In genomic region chr15:78322243-78322642, GRCh38 we compare ENCODE assay signal across 12 cellular contexts. TPM values are rescaled to one million over a fixed set of nuclear protein-coding genes. Genes with fewer than 3 reads are reported as not detected.
DNase-seq lines count a peak whose midpoint lies in the region; ATAC-seq, FAIRE-seq and TF ChIP-seq lines count a peak whose summit lies in the region.
"Had no signal": no experiment of that assay in that cellular context is flagged by ENCODE, and none has a peak within 500 bp of the region (broad histone marks: within the 10 kb centered on the region; RNA-seq: fewer than 3 reads in every experiment).

No MANE protein-coding gene starts in this region.

- FAIRE-seq in HepG2 (lab: Jason Lieb, UNC) = no peak
- FAIRE-seq in small intestine (lab: Jason Lieb, UNC) = no peak

- no peaks in the 10 kb centered on the region for H3K79me2 ChIP-seq in HepG2 (ENCODE audit: insufficient read depth, low read length)

- intact Hi-C loops in HepG2 (cut with micrococcal nuclease; ENCODE audit: unreplicated experiment) = no loop called here
- intact Hi-C loops in activated CD4-positive, alpha-beta T cell treated with anti-CD3 and anti-CD28 coated beads, Interleukin-2, amount 10 ng/mL, durations not matched to agents 24 days and 14 days (cut with micrococcal nuclease) = no loop called here

- no peaks in the 10 kb centered on the region for H3K4me1 Mint-ChIP-seq in activated CD4-positive, alpha-beta T cell treated with anti-CD3 and anti-CD28 coated beads, Interleukin-2, amount 10 ng/mL, durations not matched to agents 24 days and 14 days
- H3K4me1 Mint-ChIP-seq: central memory CD8-positive, alpha-beta T cell had no signal

- no peaks in the 10 kb centered on the region for H3K9me3 Mint-ChIP-seq in activated CD4-positive, alpha-beta T cell treated with anti-CD3 and anti-CD28 coated beads, Interleukin-2, amount 10 ng/mL, durations not matched to agents 24 days and 14 days
- H3K9me3 Mint-ChIP-seq: central memory CD8-positive, alpha-beta T cell had no signal

- no TSS peak for BruUV-seq in HepG2 (replicated peaks; lab: Mats Ljungman, UMichigan)

- no peak for TF ChIP-seq EP300 in HepG2 (IDR thresholded peaks at IDR 0.05; ENCODE audit: low read depth in 2 of 2, low read length in 2 of 2)
- no peak for TF ChIP-seq EP300 in HepG2 (CRISPR knock-in tag; IDR thresholded peaks at IDR 0.05; ENCODE audit: borderline replicate concordance)

- H3K4me1 ChIP-seq in HUES64 (ENCODE audit: insufficient read depth, low read length) (peaks cover 19% of the 10 kb centered on the region), adipocyte (ENCODE audit: control insufficient read depth, insufficient read depth, low read length) (peaks cover 15% of the 10 kb centered on the region), HepG2 (ENCODE audit: insufficient read depth, low read length) (0 out of 2 replicates have a peak, but pooled peaks cover 6% of the 10 kb centered on the region), small intestine (ENCODE audit: control insufficient read depth in 2 of 2, insufficient read depth in 1 of 2, low read depth in 1 of 2, low read length in 1 of 2) (no peaks in the 10 kb centered on the region)

- CTCF ChIA-PET in AG04450 (lab: Charles Lee) (interaction anchor here (0.7 kb wide), 1 partner anchor 82 kb away, joined by 3 read pairs; no protein-coding TSS in a partner anchor), HepG2 (lab: Yijun Ruan, JAX; ENCODE audit: low intra/inter-chr PET ratio, low total read pairs) (no interaction called here)

- no peak for TF ChIP-seq RAD21 in HepG2 (CRISPR knock-in tag; IDR thresholded peaks at IDR 0.05)

- H2AFZ ChIP-seq in HepG2 (ENCODE audit: low read length) = no peak overlapping the region

- H3K27ac Mint-ChIP-seq in activated CD4-positive, alpha-beta T cell treated with anti-CD3 and anti-CD28 coated beads, Interleukin-2, amount 10 ng/mL, durations not matched to agents 24 days and 14 days = no peak overlapping the region

- whole genome bisulfite sequencing in HUES64 = 11% methylated on average over 14 of the region's 15 CpGs
- 0% methylated on average over 2 of the region's 15 CpGs for WGBS in HepG2 (ENCODE audit: low lambda C conversion rate)
- WGBS in small intestine, 3 donors = 65 to 80% (median 76%) methylated on average over 15 of the region's 15 CpGs

- POLR2A ChIA-PET in AG04450 (lab: Yijun Ruan, JAX) = no interaction called here
- POLR2A ChIA-PET in HepG2 (lab: Yijun Ruan, JAX) = interaction anchor here (1.4 kb wide), 1 partner anchor 116 kb away, joined by 4 read pairs; the partner anchor contains the start of gene IREB2

- no peak overlapping the region for H3K4me3 Mint-ChIP-seq in activated CD4-positive, alpha-beta T cell treated with anti-CD3 and anti-CD28 coated beads, Interleukin-2, amount 10 ng/mL, durations not matched to agents 24 days and 14 days
- H3K4me3 Mint-ChIP-seq: central memory CD8-positive, alpha-beta T cell had no signal

- H3K36me3 ChIP-seq in HUES64 (ENCODE audit: insufficient read depth, low read length) = no peaks in the 10 kb centered on the region
- H3K36me3 ChIP-seq in adipocyte (ENCODE audit: control insufficient read depth, insufficient read depth, low read length, severe bottlenecking) = no peaks in the 10 kb centered on the region
- H3K36me3 ChIP-seq in HepG2 (replicated peaks in 1 of 2; ENCODE audit: control insufficient read depth in 1 of 2, insufficient read depth in 2 of 2, low read length in 2 of 2) = no peaks in the 10 kb centered on the region
- no peaks in the 10 kb centered on the region for H3K36me3 ChIP-seq in small intestine (ENCODE audit: control insufficient read depth in 2 of 2, insufficient read depth in 2 of 2, low read length in 2 of 2)
- H3K36me3 ChIP-seq: BLaER1 treated with 17β-estradiol and CSF1 and Interleukin-3, amounts not matched to agents 10 nM and 100 nM; MG63 had no signal

- no peak for ATAC-seq in HepG2

- no peaks in the 10 kb centered on the region for H3K9me3 ChIP-seq in AG04450 (ENCODE audit: control insufficient read depth, insufficient read depth, low read length)
- H3K9me3 ChIP-seq in HUES64 (ENCODE audit: insufficient read depth, low read depth, low read length) = no peaks in the 10 kb centered on the region
- no peaks in the 10 kb centered on the region for H3K9me3 ChIP-seq in adipocyte (ENCODE audit: control insufficient read depth, low read length)
- no peaks in the 10 kb centered on the region for H3K9me3 ChIP-seq in HepG2 (ENCODE audit: low read length)
- H3K9me3 ChIP-seq in small intestine (ENCODE audit: control insufficient read depth, low read depth) = no peaks in the 10 kb centered on the region
- H3K9me3 ChIP-seq: BLaER1 treated with 17β-estradiol and CSF1 and Interleukin-3, amounts not matched to agents 10 nM and 100 nM; MG63 had no signal

- in situ Hi-C loops in HepG2 (cut with HindIII; ENCODE audit: extremely low pct_ligation_motif_present, low pct_unique_long_range_greater_than_20kb) = no loop called here

- H3K36me3 Mint-ChIP-seq in activated CD4-positive, alpha-beta T cell treated with anti-CD3 and anti-CD28 coated beads, Interleukin-2, amount 10 ng/mL, durations not matched to agents 24 days and 14 days (ENCODE audit: low read depth) = no peaks in the 10 kb centered on the region

- H3K27me3 Mint-ChIP-seq in activated CD4-positive, alpha-beta T cell treated with anti-CD3 and anti-CD28 coated beads, Interleukin-2, amount 10 ng/mL, durations not matched to agents 24 days and 14 days = peaks cover 10% of the 10 kb centered on the region
- H3K27me3 Mint-ChIP-seq: central memory CD8-positive, alpha-beta T cell had no signal

- H3K27ac ChIP-seq in AG04450 (ENCODE audit: low read depth, low read length) (peak overlapping the region; percentile 21), HUES64 (ENCODE audit: low read depth, low read length) (peak overlapping the region; percentile 82; the same call in 1 of the 2 replicates), HepG2 (ENCODE audit: extremely low read length, insufficient read depth, low read length) (no peak overlapping the region), small intestine (ENCODE audit: low read depth in 1 of 2, low read length in 1 of 2) (no peak overlapping the region)
- H3K27ac ChIP-seq: BLaER1 treated with 17β-estradiol and CSF1 and Interleukin-3, amounts not matched to agents 10 nM and 100 nM had no signal

- H3K4me3 ChIP-seq in AG04450 (ENCODE audit: low read depth, low read length) (no peak overlapping the region), HUES64 (ENCODE audit: low read length) (no peak overlapping the region), adipocyte (ENCODE audit: low read length) (no peak overlapping the region), HepG2 (replicated peaks in 1 of 3; ENCODE audit: insufficient read depth in 1 of 3, low read depth in 2 of 3, low read length in 3 of 3) (peak overlapping the region in 1 of 3 experiments; percentile 3; a peak in 1 of 6 replicates), small intestine (ENCODE audit: low read depth in 1 of 2, low read length in 2 of 2) (no peak overlapping the region)
- H3K4me3 ChIP-seq: BLaER1 treated with 17β-estradiol and CSF1 and Interleukin-3, amounts not matched to agents 10 nM and 100 nM; MG63 had no signal

- TF ChIP-seq CTCF in AG04450 (IDR thresholded peaks at IDR 0.05; ENCODE audit: low read depth, low read length) (no peak), HepG2 (CRISPR knock-in tag; IDR thresholded peaks at IDR 0.05) (no peak)

- H3K4me2 ChIP-seq in HepG2 (ENCODE audit: low read depth, low read length) = no peak overlapping the region; the same call in 1 of the 2 replicates
- H3K4me2 ChIP-seq: BLaER1 treated with 17β-estradiol and CSF1 and Interleukin-3, amounts not matched to agents 10 nM and 100 nM had no signal

- TF ChIP-seq POLR2A in HepG2 (IDR thresholded peaks at IDR 0.05; ENCODE audit: insufficient read depth in 1 of 2, low read depth in 2 of 2, low read length in 2 of 2) = no peak

- H4K20me1 ChIP-seq in HepG2 (ENCODE audit: insufficient read depth, low read length) = no peaks in the 10 kb centered on the region
- H4K20me1 ChIP-seq: BLaER1 treated with 17β-estradiol and CSF1 and Interleukin-3, amounts not matched to agents 10 nM and 100 nM had no signal

- H3K9ac ChIP-seq in HUES64 (ENCODE audit: low read depth, low read length) = peak overlapping the region; percentile 49
- peak overlapping the region; percentile 17 for H3K9ac ChIP-seq in adipocyte (ENCODE audit: low read length)
- no peak overlapping the region for H3K9ac ChIP-seq in HepG2 (ENCODE audit: insufficient read depth, low read depth, low read length)
- H3K9ac ChIP-seq: BLaER1 treated with 17β-estradiol and CSF1 and Interleukin-3, amounts not matched to agents 10 nM and 100 nM had no signal

- H3K27me3 ChIP-seq in AG04450 (ENCODE audit: control insufficient read depth, insufficient read depth, low read length) (peaks cover 10% of the 10 kb centered on the region), HUES64 (ENCODE audit: insufficient read depth, low read length) (no peaks in the 10 kb centered on the region), adipocyte (replicated peaks; ENCODE audit: control insufficient read depth, insufficient read depth, low read length) (no peaks in the 10 kb centered on the region), HepG2 (ENCODE audit: control insufficient read depth in 1 of 2, insufficient read depth in 2 of 2, low read length in 2 of 2) (peaks cover 2 to 24% of the 10 kb centered on the region in 2 experiments; a peak in 3 of 5 replicates), small intestine (ENCODE audit: control insufficient read depth in 2 of 2, insufficient read depth in 2 of 2, low read length in 2 of 2) (no peaks in the 10 kb centered on the region)
- H3K27me3 ChIP-seq: BLaER1 treated with 17β-estradiol and CSF1 and Interleukin-3, amounts not matched to agents 10 nM and 100 nM; MG63 had no signal

- DNase-seq in AG04450 (ENCODE audit: low read depth, low spot score) (no peak), adipocyte (ENCODE audit: low read depth) (peak; percentile 48), HepG2 (ENCODE audit: low spot score) (no peak), small intestine (no peak), germinal center (ENCODE audit: low spot score) (no peak), hepatic stellate cell (ENCODE audit: low spot score) (no peak)
- DNase-seq in activated CD4-positive, alpha-beta T cell treated with anti-CD3 and anti-CD28 coated beads, Interleukin-2, amount 10 ng/mL, durations not matched to agents 24 days and 14 days = no peak
- DNase-seq: MG63 had no signal

RNA-seq across cellular contexts. Expression of gene CRABP1, which starts 17.9 kb away (rescaled TPM):
- not detected in 2 replicates for polyA plus RNA-seq in AG04450 (2011; rRNA removed)
- not detected in 2 replicates for polyA minus RNA-seq in AG04450 (2011; rRNA and poly(A)+ RNA removed)
- 673 TPM for polyA plus RNA-seq in HUES64 (2013, experiment 1 of 2)
- polyA plus RNA-seq in HUES64 (2013, experiment 2 of 2) = 1,221 TPM
- not detected in 2 replicates for total RNA-seq in HepG2 (2016; rRNA removed; fragmentation: Illumina TruSeq; extraction: Trizol)
- not detected in 2 replicates for total RNA-seq in HepG2 (2016; cell fraction: cytosol; rRNA removed; fragmentation: Illumina TruSeq; extraction: Trizol; ENCODE audit: low read depth)
- total RNA-seq in HepG2 (2016; cell fraction: insoluble cytoplasmic fraction; rRNA removed; fragmentation: Illumina TruSeq; extraction: Trizol) = not detected in 2 replicates
- total RNA-seq in HepG2 (2016; cell fraction: membrane; rRNA removed; fragmentation: Illumina TruSeq; extraction: Trizol) = not detected in 2 replicates
- total RNA-seq in HepG2 (2016; cell fraction: nucleus; rRNA removed; fragmentation: Illumina TruSeq; extraction: Trizol) = not detected in 2 replicates
- not detected in 2 replicates for polyA plus RNA-seq in HepG2 (2011; rRNA removed)
- polyA plus RNA-seq in HepG2 (2011; cell fraction: cytosol; rRNA removed) = not detected in 2 replicates
- polyA plus RNA-seq in HepG2 (2011; cell fraction: nucleus; rRNA removed) = not detected in 2 replicates
- polyA plus RNA-seq in HepG2 (2012) = not detected in 2 replicates
- not detected in 2 replicates for polyA plus RNA-seq in HepG2 (2016; cell fraction: cytosol; fragmentation: Illumina TruSeq; extraction: Trizol; ENCODE audit: low read depth)
- not detected in 2 replicates for polyA plus RNA-seq in HepG2 (2016; cell fraction: insoluble cytoplasmic fraction; fragmentation: Illumina TruSeq; extraction: Trizol; ENCODE audit: low read depth)
- not detected in 2 replicates for polyA plus RNA-seq in HepG2 (2016; cell fraction: membrane; fragmentation: Illumina TruSeq; extraction: Trizol; ENCODE audit: low read depth)
- polyA plus RNA-seq in HepG2 (2016; cell fraction: nucleus; fragmentation: Illumina TruSeq; extraction: Trizol; ENCODE audit: insufficient read depth, low read depth) = not detected in 2 replicates
- not detected in 2 replicates for polyA minus RNA-seq in HepG2 (2011; rRNA and poly(A)+ RNA removed; ENCODE audit: low replicate concordance)
- not detected in 2 replicates for polyA minus RNA-seq in HepG2 (2011; cell fraction: cytosol; rRNA and poly(A)+ RNA removed)
- polyA minus RNA-seq in HepG2 (2011; cell fraction: nucleus; rRNA and poly(A)+ RNA removed) = not detected in 2 replicates
- 10 to 100 TPM in 1 of 3 donors, not detected in 2; 16.0 TPM for polyA plus RNA-seq in small intestine
- not detected in 2 replicates for total RNA-seq in activated CD4-positive, alpha-beta T cell treated with anti-CD3 and anti-CD28 coated beads, Interleukin-2, amount 10 ng/mL, durations not matched to agents 24 days and 14 days
- total RNA-seq: activated CD8-positive, alpha-beta memory T cell treated with anti-CD3 and anti-CD28 coated beads for 36 hours had no signal

RNA-seq across cellular contexts. Expression of gene SKIC8, which starts 22.8 kb away (rescaled TPM):
- polyA plus RNA-seq in AG04450 (2011; rRNA removed) (78.1 and 92.0 TPM in 2 replicates), HepG2 (2011; rRNA removed) (56.5 and 70.6 TPM in 2 replicates), small intestine (10 to 100 TPM; 45.9 to 68.0 (median 60.0) TPM)
- polyA minus RNA-seq in AG04450 (2011; rRNA and poly(A)+ RNA removed) = 38.9 and 39.7 TPM in 2 replicates
- 50.7 TPM for polyA plus RNA-seq in HUES64 (2013, experiment 1 of 2)
- polyA plus RNA-seq in HUES64 (2013, experiment 2 of 2) = 50.0 TPM
- 69.5 and 98.2 TPM in 2 replicates for total RNA-seq in HepG2 (2016; rRNA removed; fragmentation: Illumina TruSeq; extraction: Trizol)
- total RNA-seq in HepG2 (2016; cell fraction: cytosol; rRNA removed; fragmentation: Illumina TruSeq; extraction: Trizol; ENCODE audit: low read depth) = 25.7 and 28.8 TPM in 2 replicates
- 75.6 and 98.4 TPM in 2 replicates for total RNA-seq in HepG2 (2016; cell fraction: insoluble cytoplasmic fraction; rRNA removed; fragmentation: Illumina TruSeq; extraction: Trizol)
- 27.4 and 33.5 TPM in 2 replicates for total RNA-seq in HepG2 (2016; cell fraction: membrane; rRNA removed; fragmentation: Illumina TruSeq; extraction: Trizol)
- total RNA-seq in HepG2 (2016; cell fraction: nucleus; rRNA removed; fragmentation: Illumina TruSeq; extraction: Trizol) = 34.6 and 44.7 TPM in 2 replicates
- polyA plus RNA-seq in HepG2 (2011; cell fraction: cytosol; rRNA removed) = 63.7 and 75.5 TPM in 2 replicates
- polyA plus RNA-seq in HepG2 (2011; cell fraction: nucleus; rRNA removed) = 27.4 and 33.7 TPM in 2 replicates
- 36.6 and 44.0 TPM in 2 replicates for polyA plus RNA-seq in HepG2 (2012)
- 15.0 and 18.2 TPM in 2 replicates for polyA plus RNA-seq in HepG2 (2016; cell fraction: cytosol; fragmentation: Illumina TruSeq; extraction: Trizol; ENCODE audit: low read depth)
- 80.6 and 87.2 TPM in 2 replicates for polyA plus RNA-seq in HepG2 (2016; cell fraction: insoluble cytoplasmic fraction; fragmentation: Illumina TruSeq; extraction: Trizol; ENCODE audit: low read depth)
- polyA plus RNA-seq in HepG2 (2016; cell fraction: membrane; fragmentation: Illumina TruSeq; extraction: Trizol; ENCODE audit: low read depth) = 19.8 and 20.6 TPM in 2 replicates
- 53.4 and 56.4 TPM in 2 replicates for polyA plus RNA-seq in HepG2 (2016; cell fraction: nucleus; fragmentation: Illumina TruSeq; extraction: Trizol; ENCODE audit: insufficient read depth, low read depth)
- polyA minus RNA-seq in HepG2 (2011; rRNA and poly(A)+ RNA removed; ENCODE audit: low replicate concordance) = 48.3 and 106 TPM in 2 replicates
- 24.9 and 26.1 TPM in 2 replicates for polyA minus RNA-seq in HepG2 (2011; cell fraction: cytosol; rRNA and poly(A)+ RNA removed)
- polyA minus RNA-seq in HepG2 (2011; cell fraction: nucleus; rRNA and poly(A)+ RNA removed) = 28.3 and 36.9 TPM in 2 replicates
- total RNA-seq in activated CD4-positive, alpha-beta T cell treated with anti-CD3 and anti-CD28 coated beads, Interleukin-2, amount 10 ng/mL, durations not matched to agents 24 days and 14 days = 57.6 and 62.2 TPM in 2 replicates

RNA-seq across cellular contexts. Expression of gene DNAJA4, which starts 57.9 kb away (rescaled TPM):
- polyA plus RNA-seq in AG04450 (2011; rRNA removed) (2.1 and 2.5 TPM in 2 replicates), HepG2 (2011; rRNA removed) (not detected in 2 replicates), small intestine (10 to 100 TPM; 10.7 to 17.2 (median 12.7) TPM)
- polyA minus RNA-seq in AG04450 (2011; rRNA and poly(A)+ RNA removed) = 1.7 and 1.9 TPM in 2 replicates
- polyA plus RNA-seq in HUES64 (2013, experiment 1 of 2) = 3.9 TPM
- 4.4 TPM for polyA plus RNA-seq in HUES64 (2013, experiment 2 of 2)
- total RNA-seq in HepG2 (2016; rRNA removed; fragmentation: Illumina TruSeq; extraction: Trizol) = not detected in 2 replicates
- total RNA-seq in HepG2 (2016; cell fraction: cytosol; rRNA removed; fragmentation: Illumina TruSeq; extraction: Trizol; ENCODE audit: low read depth) = not detected in 2 replicates
- total RNA-seq in HepG2 (2016; cell fraction: insoluble cytoplasmic fraction; rRNA removed; fragmentation: Illumina TruSeq; extraction: Trizol) = not detected in 2 replicates
- total RNA-seq in HepG2 (2016; cell fraction: membrane; rRNA removed; fragmentation: Illumina TruSeq; extraction: Trizol) = not detected in 2 replicates
- total RNA-seq in HepG2 (2016; cell fraction: nucleus; rRNA removed; fragmentation: Illumina TruSeq; extraction: Trizol) = not detected in 2 replicates
- not detected in 2 replicates for polyA plus RNA-seq in HepG2 (2011; cell fraction: cytosol; rRNA removed)
- not detected in 2 replicates for polyA plus RNA-seq in HepG2 (2011; cell fraction: nucleus; rRNA removed)
- polyA plus RNA-seq in HepG2 (2012) = 0.56 and 0.99 TPM in 2 replicates
- not detected in 2 replicates for polyA plus RNA-seq in HepG2 (2016; cell fraction: cytosol; fragmentation: Illumina TruSeq; extraction: Trizol; ENCODE audit: low read depth)
- not detected in 2 replicates for polyA plus RNA-seq in HepG2 (2016; cell fraction: insoluble cytoplasmic fraction; fragmentation: Illumina TruSeq; extraction: Trizol; ENCODE audit: low read depth)
- polyA plus RNA-seq in HepG2 (2016; cell fraction: membrane; fragmentation: Illumina TruSeq; extraction: Trizol; ENCODE audit: low read depth) = not detected in 2 replicates
- not detected in 2 replicates for polyA plus RNA-seq in HepG2 (2016; cell fraction: nucleus; fragmentation: Illumina TruSeq; extraction: Trizol; ENCODE audit: insufficient read depth, low read depth)
- 73.6 TPM in 1 of 2 replicates, not detected in the other for polyA minus RNA-seq in HepG2 (2011; rRNA and poly(A)+ RNA removed; ENCODE audit: low replicate concordance)
- 0.49 and 1.8 TPM in 2 replicates for polyA minus RNA-seq in HepG2 (2011; cell fraction: cytosol; rRNA and poly(A)+ RNA removed)
- 0.52 and 0.62 TPM in 2 replicates for polyA minus RNA-seq in HepG2 (2011; cell fraction: nucleus; rRNA and poly(A)+ RNA removed)
- total RNA-seq in activated CD4-positive, alpha-beta T cell treated with anti-CD3 and anti-CD28 coated beads, Interleukin-2, amount 10 ng/mL, durations not matched to agents 24 days and 14 days = 74.1 and 75.9 TPM in 2 replicates

Comparison
In these comparisons a context has a peak if more than half of its experiments do, and no peak if none do; other contexts are left out.
1. H3K27ac ChIP-seq: peak in AG04450 (single experiment) and HUES64 (single experiment); none in HepG2 (single experiment) and small intestine (0 of 2).